8 cellular contexts compared by ENCODE assay signal in genomic region chr18:57630759-57631660, GRCh38. TPM values are rescaled to one million over a fixed set of nuclear protein-coding genes. Genes with fewer than 3 reads are reported as not detected.
DNase-seq lines count a peak whose midpoint lies in the region; ATAC-seq and TF ChIP-seq lines count a peak whose summit lies in the region.

No MANE protein-coding gene starts in this region.

- H3K4me3 ChIP-seq in tibial artery: peak overlapping the region; percentile 57 to 62

- H3K36me3 ChIP-seq in tibial artery: no peaks in the 10 kb centered on the region

- no peaks in the 10 kb centered on the region for H3K27me3 Mint-ChIP-seq in activated T-cell treated with anti-CD3 and anti-CD28 coated beads, Interleukin-2, amount 50 U/mL, for 72 hours (ENCODE audit: low read depth)
- H3K27me3 Mint-ChIP-seq in activated T-helper 17 cell treated with anti-CD3 and anti-CD28 coated beads, Interleukin-2, amount 50 U/mL, for 72 hours: no peaks in the 10 kb centered on the region

- TF ChIP-seq CTCF in tibial artery (IDR thresholded peaks at IDR 0.05): no peak

- no peaks in the 10 kb centered on the region for H3K36me3 Mint-ChIP-seq in activated T-cell treated with anti-CD3 and anti-CD28 coated beads, Interleukin-2, amount 50 U/mL, for 72 hours (ENCODE audit: insufficient read depth in 2 of 2)
- peaks cover 12% of the 10 kb centered on the region for H3K36me3 Mint-ChIP-seq in activated T-helper 17 cell treated with anti-CD3 and anti-CD28 coated beads, Interleukin-2, amount 50 U/mL, for 72 hours (ENCODE audit: low read depth)

- DNase-seq in activated T-cell treated with anti-CD3 and anti-CD28 coated beads, Interleukin-2, amount 50 U/mL, for 72 hours: no peak
- no peak for DNase-seq in activated T-cell treated with anti-CD3 and anti-CD28 coated beads, Interleukin-2, amount 50 U/mL, for 48 hours
- DNase-seq in kidney tubule cell (ENCODE audit: low spot score) (peak; percentile 50), tibial artery (no peak), left lobe of liver (ENCODE audit: low spot score) (no peak)

- peak overlapping the region; percentile 74 to 75 for H3K27ac ChIP-seq in tibial artery

- peak overlapping the region; percentile 98 for H3K27ac Mint-ChIP-seq in activated T-cell treated with anti-CD3 and anti-CD28 coated beads, Interleukin-2, amount 50 U/mL, for 72 hours
- peak overlapping the region; percentile 96 for H3K27ac Mint-ChIP-seq in activated T-helper 17 cell treated with anti-CD3 and anti-CD28 coated beads, Interleukin-2, amount 50 U/mL, for 72 hours

- no peaks in the 10 kb centered on the region for H3K27me3 ChIP-seq in tibial artery

- intact Hi-C loops in tibial artery (cut with DNase I; ENCODE audit: low total_unique reads): loop anchor here (5.0 kb wide), 1 partner anchor 491 kb away; no protein-coding TSS in a partner anchor

- H3K9me3 Mint-ChIP-seq in activated T-cell treated with anti-CD3 and anti-CD28 coated beads, Interleukin-2, amount 50 U/mL, for 72 hours: no peaks in the 10 kb centered on the region
- no peaks in the 10 kb centered on the region for H3K9me3 Mint-ChIP-seq in activated T-helper 17 cell treated with anti-CD3 and anti-CD28 coated beads, Interleukin-2, amount 50 U/mL, for 72 hours

- H3K4me1 ChIP-seq in tibial artery: peaks cover 0 to 19% (median 2%) of the 10 kb centered on the region in 4 donors

- no peaks in the 10 kb centered on the region for H3K9me3 ChIP-seq in tibial artery

- peak overlapping the region; percentile 93 to 99 for H3K4me3 Mint-ChIP-seq in activated T-cell treated with anti-CD3 and anti-CD28 coated beads, Interleukin-2, amount 50 U/mL, for 72 hours
- peak overlapping the region; percentile 95 for H3K4me3 Mint-ChIP-seq in activated T-helper 17 cell treated with anti-CD3 and anti-CD28 coated beads, Interleukin-2, amount 50 U/mL, for 72 hours

- no peak for ATAC-seq in activated T-cell treated with anti-CD3 and anti-CD28 coated beads, Interleukin-2, amount 50 U/mL, for 72 hours (replicated peaks in 1 of 2)
- ATAC-seq in HG02938 (IDR thresholded peaks at IDR 0.05; ENCODE audit: unreplicated experiment) (peak; percentile 48), left lobe of liver (no peak), HG03469 (IDR thresholded peaks at IDR 0.05; ENCODE audit: unreplicated experiment) (no peak)
- no peak for ATAC-seq in activated T-helper 17 cell treated with anti-CD3 and anti-CD28 coated beads, Interleukin-2, amount 50 U/mL, for 72 hours (replicated peaks)

- peaks cover 22% of the 10 kb centered on the region for H3K4me1 Mint-ChIP-seq in activated T-cell treated with anti-CD3 and anti-CD28 coated beads, Interleukin-2, amount 50 U/mL, for 72 hours (ENCODE audit: low read depth)
- peaks cover 7% of the 10 kb centered on the region for H3K4me1 Mint-ChIP-seq in activated T-helper 17 cell treated with anti-CD3 and anti-CD28 coated beads, Interleukin-2, amount 50 U/mL, for 72 hours

RNA-seq across cellular contexts. Expression of gene NARS1, which starts 9.4 kb away (rescaled TPM):
- 100 to 1,000 TPM; 130 to 137 TPM for total RNA-seq in activated T-cell treated with anti-CD3 and anti-CD28 coated beads, Interleukin-2, amount 50 U/mL, for 72 hours
- 10 to 100 TPM; 43.0 to 99.0 TPM for total RNA-seq in activated T-helper 17 cell treated with anti-CD3 and anti-CD28 coated beads, Interleukin-2, amount 50 U/mL, for 72 hours
- 36.9 TPM for total RNA-seq in left lobe of liver

RNA-seq across cellular contexts. Expression of gene FECH, which starts 44.5 kb away (rescaled TPM):
- total RNA-seq in activated T-cell treated with anti-CD3 and anti-CD28 coated beads, Interleukin-2, amount 50 U/mL, for 72 hours: 10 to 100 TPM; 24.2 to 32.6 TPM
- total RNA-seq in activated T-helper 17 cell treated with anti-CD3 and anti-CD28 coated beads, Interleukin-2, amount 50 U/mL, for 72 hours: 10 to 100 TPM; 15.0 to 26.2 TPM
- total RNA-seq in left lobe of liver: 31.5 TPM
